ENCODE assay signal across 14 cellular contexts in the genomic region with DNA sequence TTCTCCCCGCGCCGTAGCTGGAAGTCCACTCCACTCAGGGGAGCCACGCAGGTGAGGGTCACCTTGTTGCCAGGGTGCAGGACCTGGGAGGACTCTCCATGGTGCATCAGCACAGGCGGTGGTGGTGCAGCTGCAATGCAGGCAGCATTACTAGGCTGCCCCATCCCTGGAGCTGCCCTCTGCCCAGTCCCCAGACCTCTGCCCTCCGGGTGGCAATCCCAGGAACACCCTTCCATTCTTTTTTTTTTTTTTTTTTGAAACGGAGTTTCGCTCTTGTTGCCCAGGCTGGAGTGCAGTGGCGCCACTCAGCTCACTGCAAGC. TPM values are rescaled to one million over a fixed set of nuclear protein-coding genes. Genes with fewer than 3 reads are reported as not detected.
DNase-seq lines count a peak whose midpoint lies in the region; ATAC-seq, FAIRE-seq and TF ChIP-seq lines count a peak whose summit lies in the region.
"Had no signal": no experiment of that assay in that cellular context is flagged by ENCODE, and none has a peak within 500 bp of the region (broad histone marks: within the 10 kb centered on the region; RNA-seq: fewer than 3 reads in every experiment).

No MANE protein-coding gene starts in this region.

- CTCF ChIA-PET in K562 (lab: Yijun Ruan, JAX; ENCODE audit: low intra/inter-chr PET ratio) = no interaction called here

- H3K23ac ChIP-seq in mesenchymal stem cell (ENCODE audit: low read length in 2 of 2) = no peak overlapping the region

- no peak overlapping the region for H2BK5ac ChIP-seq in mesenchymal stem cell (ENCODE audit: low read depth, low read length, poor library complexity, severe bottlenecking)

- intact Hi-C loops in cardiac septum (cut with DNase I) = no loop called here
- intact Hi-C loops in left ventricle myocardium inferior (cut with micrococcal nuclease) = no loop called here
- intact Hi-C loops in K562 (cut with micrococcal nuclease) = no loop called here

- no peak for FAIRE-seq in K562 (lab: Jason Lieb, UNC)

- DNase-seq in cardiac septum (ENCODE audit: low spot score) (peak; percentile 73), left ventricle myocardium inferior (no peak), K562 (ENCODE audit: extremely low read depth in 1 of 4, low spot score in 3 of 4) (no peak), mesenchymal stem cell (no peak), inferior parietal cortex (ENCODE audit: extremely low spot score) (no peak), omental fat pad (ENCODE audit: low spot score) (no peak)
- DNase-seq in stimulated activated CD8-positive, alpha-beta memory T cell treated with anti-CD3 and anti-CD28 coated beads, Interleukin-4, amount 100 ng/mL, for 48 hours = no peak
- DNase-seq: 8988T; AML-193; C1 segment of cervical spinal cord; Calu3; CD4-positive, alpha-beta T cell; DMS 273 treated with DMSO at 0.1 percent for 48 hours; IMR-90 had no signal

- H3K4me1 ChIP-seq in left ventricle myocardium inferior (peaks cover 48% of the 10 kb centered on the region), K562 (replicated peaks in 1 of 2; ENCODE audit: control insufficient read depth in 2 of 2, insufficient read depth in 2 of 2, low read length in 2 of 2) (peaks cover 5 to 25% of the 10 kb centered on the region in 2 experiments; a peak in 4 of 5 replicates), mesenchymal stem cell (ENCODE audit: control insufficient read depth, insufficient read depth, low read depth, low read length) (peaks cover 1% of the 10 kb centered on the region)

- TF ChIP-seq POLR2A in K562 (conservative IDR thresholded peaks at IDR 0.05) = no peak

- no peak overlapping the region for H3K18ac ChIP-seq in mesenchymal stem cell (ENCODE audit: low read depth in 1 of 2, low read length in 2 of 2)

- no peak for TF ChIP-seq RAD21 in K562 (CRISPR knock-in tag; conservative IDR thresholded peaks at IDR 0.05 in 1 of 2, IDR thresholded peaks at IDR 0.05 in 1 of 2)

- ATAC-seq in K562 = no peak
- ATAC-seq in omental fat pad (ENCODE audit: low FRiP score) = no peak

- H3K9me3 ChIP-seq in left ventricle myocardium inferior (replicated peaks) (no peaks in the 10 kb centered on the region), K562 (replicated peaks; ENCODE audit: control insufficient read depth, insufficient read depth, low read depth, low read length) (no peaks in the 10 kb centered on the region), mesenchymal stem cell (ENCODE audit: control insufficient read depth, low read length) (no peaks in the 10 kb centered on the region)

- in situ Hi-C loops in K562 (cut with MboI) = no loop called here

- H3K14ac ChIP-seq in mesenchymal stem cell (ENCODE audit: low read length in 2 of 2) = no peak overlapping the region

- H2BK15ac ChIP-seq in mesenchymal stem cell (ENCODE audit: low read depth, poor library complexity, severe bottlenecking) = no peak overlapping the region

- no peak overlapping the region for H4K8ac ChIP-seq in mesenchymal stem cell (ENCODE audit: low read length)

- H3K27ac ChIP-seq in left ventricle myocardium inferior (replicated peaks) = no peak overlapping the region
- no peak overlapping the region for H3K27ac ChIP-seq in K562 (ENCODE audit: extremely low read depth, low read depth, low read length)
- no peak overlapping the region for H3K27ac ChIP-seq in mesenchymal stem cell (ENCODE audit: low read length, poor library complexity, severe bottlenecking)

- no peak overlapping the region for H2BK120ac ChIP-seq in mesenchymal stem cell (ENCODE audit: low read depth, low read length)

- H4K91ac ChIP-seq in mesenchymal stem cell (ENCODE audit: low read length) = peak overlapping the region; percentile 47

- H3K79me2 ChIP-seq in K562 (ENCODE audit: control insufficient read depth, insufficient read depth, low read length) = no peaks in the 10 kb centered on the region

- TF ChIP-seq EP300 in K562 (IDR thresholded peaks at IDR 0.05; ENCODE audit: low read length) = no peak

- no peak overlapping the region for H2BK12ac ChIP-seq in mesenchymal stem cell (ENCODE audit: low read length in 2 of 2)

- H3K9ac ChIP-seq in K562 (ENCODE audit: insufficient read depth in 1 of 2, low read depth in 2 of 2, low read length in 2 of 2) (no peak overlapping the region), mesenchymal stem cell (ENCODE audit: low read length) (no peak overlapping the region)

- TF ChIP-seq CTCF in left ventricle myocardium inferior (IDR thresholded peaks at IDR 0.05; ENCODE audit: borderline replicate concordance) (no peak), K562 (IDR thresholded peaks at IDR 0.05 in 2 of 3, conservative IDR thresholded peaks at IDR 0.05 in 1 of 3; ENCODE audit: insufficient read depth in 2 of 3, low read depth in 1 of 3, low read length in 3 of 3) (no peak), omental fat pad (IDR thresholded peaks at IDR 0.05) (no peak)

- H3K36me3 ChIP-seq in left ventricle myocardium inferior = no peaks in the 10 kb centered on the region
- H3K36me3 ChIP-seq in K562 (ENCODE audit: control insufficient read depth, insufficient read depth, low read length) = no peaks in the 10 kb centered on the region
- H3K36me3 ChIP-seq in mesenchymal stem cell (ENCODE audit: control insufficient read depth in 1 of 2, insufficient read depth in 2 of 2, low read depth in 1 of 2, low read length in 2 of 2) = peaks cover 13 to 55% of the 10 kb centered on the region in 2 experiments

- peaks cover 100% of the 10 kb centered on the region for H3K27me3 ChIP-seq in left ventricle myocardium inferior (ENCODE audit: low read depth)
- no peaks in the 10 kb centered on the region for H3K27me3 ChIP-seq in K562 (ENCODE audit: control insufficient read depth in 2 of 2, insufficient read depth in 2 of 2, low read length in 2 of 2)
- peaks cover 0 to 12% of the 10 kb centered on the region in 2 experiments for H3K27me3 ChIP-seq in mesenchymal stem cell (ENCODE audit: control insufficient read depth in 1 of 2, insufficient read depth in 1 of 2, low read length in 2 of 2)

- POLR2A ChIA-PET in K562 (lab: Yijun Ruan, JAX) = interaction anchor here (1.2 kb wide), 1 partner anchor 11 kb away, joined by 5 read pairs; a partner anchor contains a TSS

- H3K4me3 ChIP-seq in left ventricle myocardium inferior (no peak overlapping the region), K562 (no peak overlapping the region), mesenchymal stem cell (ENCODE audit: insufficient read depth in 1 of 2, low read depth in 1 of 2, low read length in 2 of 2) (no peak overlapping the region)

- H3K4ac ChIP-seq in mesenchymal stem cell (ENCODE audit: low read depth in 1 of 2, low read length in 2 of 2) = no peak overlapping the region

- no peaks in the 10 kb centered on the region for H3K9me1 ChIP-seq in K562 (ENCODE audit: control insufficient read depth, insufficient read depth, low read length)

- WGBS in K562 (ENCODE audit: insufficient coverage, low coverage, missing lambda C conversion rate) = 84% methylated on average over 6 of the region's 9 CpGs
- WGBS in mesenchymal stem cell = 97% methylated on average over 7 of the region's 9 CpGs

- H3K79me1 ChIP-seq in mesenchymal stem cell (replicated peaks; ENCODE audit: low read length, poor library complexity, severe bottlenecking) = peaks cover 33% of the 10 kb centered on the region

- no peak overlapping the region for H3K4me2 ChIP-seq in K562 (ENCODE audit: insufficient read depth, low read length)
- no peak overlapping the region for H3K4me2 ChIP-seq in mesenchymal stem cell (ENCODE audit: low read length, poor library complexity, severe bottlenecking)

- BruUV-seq in K562 (replicated peaks; lab: Mats Ljungman, UMichigan) = no TSS peak

- H2AFZ ChIP-seq in K562 (ENCODE audit: low read depth, low read length) (no peak overlapping the region), mesenchymal stem cell (ENCODE audit: low read depth, low read length) (no peak overlapping the region)

- H4K20me1 ChIP-seq in K562 (replicated peaks; ENCODE audit: control insufficient read depth, insufficient read depth, low read length) = no peaks in the 10 kb centered on the region

- H2AK5ac ChIP-seq in mesenchymal stem cell (ENCODE audit: low read length, severe bottlenecking) = no peak overlapping the region

RNA-seq across cellular contexts. Expression of a gene that starts 1.8 kb away (rescaled TPM):
- 5.2 TPM for total RNA-seq in cardiac septum
- 3.7 TPM for total RNA-seq in left ventricle myocardium inferior
- total RNA-seq in K562 (2011; cell fraction: chromatin; rRNA removed; ENCODE audit: low replicate concordance) = 2.7 and 6.5 TPM in 2 replicates
- total RNA-seq in K562 (2011; cell fraction: nucleolus; rRNA removed) = 3.0 and 4.8 TPM in 2 replicates
- total RNA-seq in K562 (2011; cell fraction: nucleoplasm; rRNA removed) = 4.9 and 5.3 TPM in 2 replicates
- total RNA-seq in K562 (2014; rRNA removed) = 19.8 and 24.6 TPM in 2 replicates
- total RNA-seq in K562 (2014; rRNA removed; fragmentation: Illumina TruSeq; extraction: Trizol) = 0.76 and 0.96 TPM in 2 replicates
- total RNA-seq in K562 (2015; rRNA removed; fragmentation: Illumina TruSeq; extraction: Trizol) = 3.1 and 3.6 TPM in 2 replicates
- total RNA-seq in K562 (2021) = 11.8 and 12.1 TPM in 2 replicates
- polyA plus RNA-seq in K562 (2011; rRNA removed) = 2.6 and 5.7 TPM in 2 replicates
- 14.5 and 55.0 TPM in 2 replicates for polyA plus RNA-seq in K562 (2011; cell fraction: cytosol; rRNA removed)
- 4.9 and 5.4 TPM in 2 replicates for polyA plus RNA-seq in K562 (2011; cell fraction: nucleus; rRNA removed)
- polyA plus RNA-seq in K562 (2012) = 12.0 and 15.2 TPM in 2 replicates
- polyA plus RNA-seq in K562 (2014; fragmentation: Illumina TruSeq; extraction: Trizol) = 0.10 and 1.5 TPM in 2 replicates
- 1 to 10 TPM; 1.2 to 2.4 TPM for polyA plus RNA-seq in K562 (2014; fragmentation: Nextera tagmentation; extraction: Ambion mirVana)
- polyA plus RNA-seq in K562 (2014; rRNA removed) = 14.0 and 15.9 TPM in 2 replicates
- polyA minus RNA-seq in K562 (2011; rRNA and poly(A)+ RNA removed) = 0.51 and 0.56 TPM in 2 replicates
- polyA minus RNA-seq in K562 (2011; cell fraction: cytosol; rRNA and poly(A)+ RNA removed) = 0.48 and 3.5 TPM in 2 replicates
- polyA minus RNA-seq in K562 (2011; cell fraction: nucleus; rRNA and poly(A)+ RNA removed) = 1.3 and 1.6 TPM in 2 replicates
- 85.1 TPM for polyA plus RNA-seq in mesenchymal stem cell (2013, experiment 1 of 2)
- polyA plus RNA-seq in mesenchymal stem cell (2013, experiment 2 of 2) = 84.2 TPM
- total RNA-seq in omental fat pad = 10 to 100 TPM in 3 of 4 donors, 1 to 10 TPM in 1; 8.7 to 18.4 (median 16.4) TPM
- total RNA-seq: Calu3 had no signal

RNA-seq across cellular contexts. Expression of a gene that starts 11.0 kb away (rescaled TPM):
- total RNA-seq in cardiac septum (0.40 TPM), left ventricle myocardium inferior (0.41 TPM), K562 (2014; rRNA removed) (0.45 and 0.98 TPM in 2 replicates), K562 (2014; rRNA removed; fragmentation: Illumina TruSeq; extraction: Trizol) (0.22 and 0.29 TPM in 2 replicates), K562 (2015; rRNA removed; fragmentation: Illumina TruSeq; extraction: Trizol) (0.43 and 0.57 TPM in 2 replicates), K562 (2021) (0.89 and 0.96 TPM in 2 replicates), omental fat pad (1 to 10 TPM in 3 of 4 donors, under 1 TPM in 1; 0.74 to 2.4 (median 1.3) TPM)
- 4.1 and 7.1 TPM in 2 replicates for total RNA-seq in K562 (2011; cell fraction: chromatin; rRNA removed; ENCODE audit: low replicate concordance)
- 3.7 and 6.0 TPM in 2 replicates for total RNA-seq in K562 (2011; cell fraction: nucleolus; rRNA removed)
- 1.8 and 2.1 TPM in 2 replicates for total RNA-seq in K562 (2011; cell fraction: nucleoplasm; rRNA removed)
- polyA plus RNA-seq in K562 (2011; rRNA removed) (0.96 and 0.98 TPM in 2 replicates), K562 (2014; fragmentation: Illumina TruSeq; extraction: Trizol) (0.24 and 0.36 TPM in 2 replicates), K562 (2014; fragmentation: Nextera tagmentation; extraction: Ambion mirVana) (under 1 TPM in 1 of 2 experiments, not detected in 1; 0.06 TPM), K562 (2014; rRNA removed) (0.56 and 0.63 TPM in 2 replicates)
- polyA plus RNA-seq in K562 (2011; cell fraction: cytosol; rRNA removed) = 0.81 and 2.7 TPM in 2 replicates
- 3.2 and 8.8 TPM in 2 replicates for polyA plus RNA-seq in K562 (2011; cell fraction: nucleus; rRNA removed)
- polyA plus RNA-seq in K562 (2012) = 1.0 and 2.0 TPM in 2 replicates
- polyA minus RNA-seq in K562 (2011; rRNA and poly(A)+ RNA removed) = 0.74 and 0.93 TPM in 2 replicates
- 0.57 and 0.82 TPM in 2 replicates for polyA minus RNA-seq in K562 (2011; cell fraction: cytosol; rRNA and poly(A)+ RNA removed)
- polyA minus RNA-seq in K562 (2011; cell fraction: nucleus; rRNA and poly(A)+ RNA removed) = 1.5 and 2.1 TPM in 2 replicates
- 0.17 TPM for polyA plus RNA-seq in mesenchymal stem cell (2013, experiment 1 of 2)
- 0.18 TPM for polyA plus RNA-seq in mesenchymal stem cell (2013, experiment 2 of 2)

RNA-seq across cellular contexts. Expression of a gene that starts 24.7 kb away (rescaled TPM):
- total RNA-seq in cardiac septum = 2.1 TPM
- total RNA-seq in left ventricle myocardium inferior = 1.8 TPM
- total RNA-seq in K562 (2011; cell fraction: chromatin; rRNA removed; ENCODE audit: low replicate concordance) = 8.8 and 18.4 TPM in 2 replicates
- 11.1 and 14.3 TPM in 2 replicates for total RNA-seq in K562 (2011; cell fraction: nucleolus; rRNA removed)
- 13.6 and 15.6 TPM in 2 replicates for total RNA-seq in K562 (2011; cell fraction: nucleoplasm; rRNA removed)
- total RNA-seq in K562 (2014; rRNA removed) = 2.6 and 3.0 TPM in 2 replicates
- total RNA-seq in K562 (2014; rRNA removed; fragmentation: Illumina TruSeq; extraction: Trizol) = 3.0 and 3.1 TPM in 2 replicates
- 4.0 and 4.1 TPM in 2 replicates for total RNA-seq in K562 (2015; rRNA removed; fragmentation: Illumina TruSeq; extraction: Trizol)
- total RNA-seq in K562 (2021) = 5.3 and 5.4 TPM in 2 replicates
- polyA plus RNA-seq in K562 (2011; rRNA removed) = 4.8 and 5.7 TPM in 2 replicates
- 6.2 TPM in 2 replicates for polyA plus RNA-seq in K562 (2011; cell fraction: cytosol; rRNA removed)
- polyA plus RNA-seq in K562 (2011; cell fraction: nucleus; rRNA removed) = 5.1 and 5.3 TPM in 2 replicates
- 1.8 and 2.5 TPM in 2 replicates for polyA plus RNA-seq in K562 (2012)
- polyA plus RNA-seq in K562 (2014; fragmentation: Illumina TruSeq; extraction: Trizol) = 3.0 and 3.2 TPM in 2 replicates
- polyA plus RNA-seq in K562 (2014; fragmentation: Nextera tagmentation; extraction: Ambion mirVana) = 1 to 10 TPM in 1 of 2 experiments, under 1 TPM in 1; 0.98 to 1.9 TPM
- 2.5 and 2.7 TPM in 2 replicates for polyA plus RNA-seq in K562 (2014; rRNA removed)
- polyA minus RNA-seq in K562 (2011; rRNA and poly(A)+ RNA removed) = 8.5 and 10.1 TPM in 2 replicates
- polyA minus RNA-seq in K562 (2011; cell fraction: cytosol; rRNA and poly(A)+ RNA removed) = 3.3 and 4.2 TPM in 2 replicates
- polyA minus RNA-seq in K562 (2011; cell fraction: nucleus; rRNA and poly(A)+ RNA removed) = 4.4 and 6.1 TPM in 2 replicates
- polyA plus RNA-seq in mesenchymal stem cell (2013, experiment 1 of 2) = 1.4 TPM
- polyA plus RNA-seq in mesenchymal stem cell (2013, experiment 2 of 2) = 1.4 TPM
- 1 to 10 TPM; 2.0 to 3.7 (median 2.8) TPM for total RNA-seq in omental fat pad

RNA-seq across cellular contexts. Expression of a gene that starts 29.3 kb away (rescaled TPM):
- total RNA-seq in cardiac septum (0.54 TPM), left ventricle myocardium inferior (0.19 TPM), K562 (2014; rRNA removed) (1.8 and 2.1 TPM in 2 replicates), K562 (2014; rRNA removed; fragmentation: Illumina TruSeq; extraction: Trizol) (not detected in 2 replicates), K562 (2015; rRNA removed; fragmentation: Illumina TruSeq; extraction: Trizol) (0.11 TPM in 2 replicates), K562 (2021) (0.54 and 1.2 TPM in 2 replicates), omental fat pad (1 to 10 TPM in 3 of 4 donors, under 1 TPM in 1; 0.48 to 4.4 (median 2.1) TPM)
- 1.00 TPM in 1 of 2 replicates, not detected in the other for total RNA-seq in K562 (2011; cell fraction: chromatin; rRNA removed; ENCODE audit: low replicate concordance)
- 0.83 and 1.1 TPM in 2 replicates for total RNA-seq in K562 (2011; cell fraction: nucleolus; rRNA removed)
- 0.31 and 0.37 TPM in 2 replicates for total RNA-seq in K562 (2011; cell fraction: nucleoplasm; rRNA removed)
- polyA plus RNA-seq in K562 (2011; rRNA removed) (0.21 and 0.28 TPM in 2 replicates), K562 (2014; fragmentation: Illumina TruSeq; extraction: Trizol) (0.10 TPM in 1 of 2 replicates, not detected in the other), K562 (2014; fragmentation: Nextera tagmentation; extraction: Ambion mirVana) (not detected), K562 (2014; rRNA removed) (0.57 and 0.73 TPM in 2 replicates)
- 0.55 and 3.2 TPM in 2 replicates for polyA plus RNA-seq in K562 (2011; cell fraction: cytosol; rRNA removed)
- polyA plus RNA-seq in K562 (2011; cell fraction: nucleus; rRNA removed) = 0.62 and 1.3 TPM in 2 replicates
- polyA plus RNA-seq in K562 (2012) = 0.43 and 1.1 TPM in 2 replicates
- polyA minus RNA-seq in K562 (2011; rRNA and poly(A)+ RNA removed) = not detected in 2 replicates
- 0.67 and 1.1 TPM in 2 replicates for polyA minus RNA-seq in K562 (2011; cell fraction: cytosol; rRNA and poly(A)+ RNA removed)
- polyA minus RNA-seq in K562 (2011; cell fraction: nucleus; rRNA and poly(A)+ RNA removed) = 0.44 and 0.54 TPM in 2 replicates
- 1.1 TPM for polyA plus RNA-seq in mesenchymal stem cell (2013, experiment 1 of 2)
- polyA plus RNA-seq in mesenchymal stem cell (2013, experiment 2 of 2) = 1.5 TPM

RNA-seq across cellular contexts. Expression of a gene that starts 35.6 kb away (rescaled TPM):
- 394 TPM for total RNA-seq in cardiac septum
- 496 TPM for total RNA-seq in left ventricle myocardium inferior
- total RNA-seq in K562 (2011; cell fraction: chromatin; rRNA removed; ENCODE audit: low replicate concordance) = 345 and 934 TPM in 2 replicates
- total RNA-seq in K562 (2011; cell fraction: nucleolus; rRNA removed) = 1,499 and 1,711 TPM in 2 replicates
- 1,436 and 2,256 TPM in 2 replicates for total RNA-seq in K562 (2011; cell fraction: nucleoplasm; rRNA removed)
- 3,570 and 3,842 TPM in 2 replicates for total RNA-seq in K562 (2014; rRNA removed)
- total RNA-seq in K562 (2014; rRNA removed; fragmentation: Illumina TruSeq; extraction: Trizol) = 800 and 1,228 TPM in 2 replicates
- total RNA-seq in K562 (2015; rRNA removed; fragmentation: Illumina TruSeq; extraction: Trizol) = 1,556 and 1,583 TPM in 2 replicates
- total RNA-seq in K562 (2021) = 2,248 and 2,336 TPM in 2 replicates
- 3,238 and 3,879 TPM in 2 replicates for polyA plus RNA-seq in K562 (2011; rRNA removed)
- polyA plus RNA-seq in K562 (2011; cell fraction: cytosol; rRNA removed) = 6,312 and 9,379 TPM in 2 replicates
- 1,727 and 2,219 TPM in 2 replicates for polyA plus RNA-seq in K562 (2011; cell fraction: nucleus; rRNA removed)
- polyA plus RNA-seq in K562 (2012) = 2,682 and 3,255 TPM in 2 replicates
- polyA plus RNA-seq in K562 (2014; fragmentation: Illumina TruSeq; extraction: Trizol) = 1,865 and 2,679 TPM in 2 replicates
- polyA plus RNA-seq in K562 (2014; fragmentation: Nextera tagmentation; extraction: Ambion mirVana) = 1,000 to 10,000 TPM; 2,484 to 2,751 TPM
- polyA plus RNA-seq in K562 (2014; rRNA removed) = 3,494 and 3,885 TPM in 2 replicates
- 2,086 and 2,630 TPM in 2 replicates for polyA minus RNA-seq in K562 (2011; rRNA and poly(A)+ RNA removed)
- 1,081 and 1,118 TPM in 2 replicates for polyA minus RNA-seq in K562 (2011; cell fraction: cytosol; rRNA and poly(A)+ RNA removed)
- polyA minus RNA-seq in K562 (2011; cell fraction: nucleus; rRNA and poly(A)+ RNA removed) = 377 and 605 TPM in 2 replicates
- polyA plus RNA-seq in mesenchymal stem cell (2013, experiment 1 of 2) = 995 TPM
- 1,024 TPM for polyA plus RNA-seq in mesenchymal stem cell (2013, experiment 2 of 2)
- total RNA-seq in omental fat pad = 1,000 to 10,000 TPM; 1,379 to 1,993 (median 1,504) TPM
